8 cellular contexts compared by ENCODE assay signal in the genomic region with DNA sequence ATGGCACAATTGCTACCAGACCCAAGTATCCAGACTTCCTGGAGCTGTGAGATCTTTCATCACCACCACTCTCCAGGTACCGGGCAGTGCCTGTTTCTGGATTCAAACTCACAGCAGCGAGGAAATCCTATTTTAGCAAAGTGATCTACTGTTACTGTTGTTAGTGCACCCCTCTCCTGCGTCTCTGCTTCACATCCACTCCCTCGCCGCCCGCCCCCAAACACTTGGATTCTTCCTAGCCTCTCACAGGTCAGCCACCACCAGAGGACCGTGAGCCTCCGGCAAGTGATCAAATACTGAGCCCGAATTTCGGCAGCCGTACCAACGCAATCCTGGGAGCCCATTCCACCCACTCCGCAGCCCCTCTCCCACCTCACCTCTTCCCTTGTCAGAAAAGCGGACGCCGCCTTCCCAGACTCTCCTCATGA. TPM values are rescaled to one million over a fixed set of nuclear protein-coding genes. Genes with fewer than 3 reads are reported as not detected.
DNase-seq lines count a peak whose midpoint lies in the region; ATAC-seq, FAIRE-seq and TF ChIP-seq lines count a peak whose summit lies in the region.

No MANE protein-coding gene starts in this region.

- no peak for FAIRE-seq in HTR-8/SVneo (lab: Jason Lieb, UNC)

- H3K9me3 Mint-ChIP-seq in progenitor cell of endocrine pancreas (ENCODE audit: low read depth), result no peaks in the 10 kb centered on the region

- TF ChIP-seq CTCF in right atrium auricular region (IDR thresholded peaks at IDR 0.05) (peak in 1 of 2 donors; percentile 21), progenitor cell of endocrine pancreas (IDR thresholded peaks at IDR 0.05; ENCODE audit: unreplicated experiment) (no peak)

- peak; percentile 53 for ATAC-seq in GM21447 (IDR thresholded peaks at IDR 0.05; ENCODE audit: unreplicated experiment)

- H3K9me3 ChIP-seq in right atrium auricular region, result no peaks in the 10 kb centered on the region

- DNase-seq in Daoy (ENCODE audit: low read depth) (peak; percentile 46), HTR-8/SVneo (ENCODE audit: insufficient read length, low spot score) (peak; percentile 56), SK-MEL-5 (ENCODE audit: low read depth, low spot score) (peak; percentile 63), amygdala (lab: John Stamatoyannopoulos, UW) (peak in 52 of 56 donors; percentile 17 to 89 (median 67)), right atrium auricular region (ENCODE audit: low spot score) (peak; percentile 80), progenitor cell of endocrine pancreas (ENCODE audit: low spot score, unreplicated experiment) (peak; percentile 33), T1000 (lab: John Stamatoyannopoulos, UW) (no peak)

- H3K4me1 ChIP-seq in right atrium auricular region, result peaks cover 0 to 17% of the 10 kb centered on the region in 2 donors

- no peaks in the 10 kb centered on the region for H3K27me3 ChIP-seq in right atrium auricular region

- H3K4me3 ChIP-seq in right atrium auricular region, result peak overlapping the region; percentile 71 to 81

- peaks cover 28% of the 10 kb centered on the region for H3K4me1 Mint-ChIP-seq in progenitor cell of endocrine pancreas (ENCODE audit: low read depth)

- peak overlapping the region; percentile 94 for H3K4me3 Mint-ChIP-seq in progenitor cell of endocrine pancreas (ENCODE audit: low read depth)

- H3K27me3 Mint-ChIP-seq in progenitor cell of endocrine pancreas, result no peaks in the 10 kb centered on the region

- in situ Hi-C loops in SK-MEL-5 (cut with HindIII; ENCODE audit: low pct_unique_long_range_greater_than_20kb, low sequenced_read_pairs), result no loop called here

- H3K27ac ChIP-seq in right atrium auricular region, result peak overlapping the region; percentile 96 to 97

- H3K36me3 Mint-ChIP-seq in progenitor cell of endocrine pancreas (ENCODE audit: insufficient read depth), result peaks cover 4% of the 10 kb centered on the region

- H3K27ac Mint-ChIP-seq in progenitor cell of endocrine pancreas, result peak overlapping the region; percentile 99

- H3K36me3 ChIP-seq in right atrium auricular region, result no peaks in the 10 kb centered on the region

RNA-seq across cellular contexts. Expression of gene METTL4, which starts 0.5 kb away (rescaled TPM):
- total RNA-seq in Daoy (2014; rRNA removed; shearing (Covaris generic)), result 5.3 and 6.5 TPM in 2 replicates
- total RNA-seq in SK-MEL-5 (2014; rRNA removed; shearing (Covaris generic)), result 5.3 and 7.4 TPM in 2 replicates
- 9.2 and 12.7 TPM in 2 replicates for polyA plus RNA-seq in SK-MEL-5 (2015; cell fraction: cytosol; rRNA removed)
- polyA plus RNA-seq in SK-MEL-5 (2015; cell fraction: nucleus; rRNA removed), result 20.4 and 31.1 TPM in 2 replicates
- total RNA-seq in right atrium auricular region, result 1 to 10 TPM; 4.2 to 6.1 TPM
- 11.2 and 11.3 TPM in 2 replicates for total RNA-seq in progenitor cell of endocrine pancreas

RNA-seq across cellular contexts. Expression of gene NDC80, which starts 0.6 kb away (rescaled TPM):
- 48.9 and 56.7 TPM in 2 replicates for total RNA-seq in Daoy (2014; rRNA removed; shearing (Covaris generic))
- 27.7 and 28.5 TPM in 2 replicates for total RNA-seq in SK-MEL-5 (2014; rRNA removed; shearing (Covaris generic))
- 17.4 and 25.2 TPM in 2 replicates for polyA plus RNA-seq in SK-MEL-5 (2015; cell fraction: cytosol; rRNA removed)
- polyA plus RNA-seq in SK-MEL-5 (2015; cell fraction: nucleus; rRNA removed), result 31.4 and 41.0 TPM in 2 replicates
- total RNA-seq in right atrium auricular region, result under 1 TPM in 1 of 2 donors, not detected in 1; 0.74 TPM
- 15.0 and 17.4 TPM in 2 replicates for total RNA-seq in progenitor cell of endocrine pancreas
